1 cellular context compared by ENCODE assay signal in genomic region chr6:30556964-30557682, GRCh38.
TF ChIP-seq lines count a peak whose summit lies in the region.

Gene PRR3 (plus strand): TSS chr6:30557295. CDS start chr6:30557345, 50 bp downstream.

TF ChIP-seq in K562, 482 proteins besides CTCF, POLR2A, EP300 and RAD21 (continued from another document and continues in another):
- TF ChIP-seq BCLAF1 (IDR thresholded peaks at IDR 0.05; ENCODE audit: borderline replicate concordance in 1 of 2, control insufficient read depth in 1 of 2, low read depth in 2 of 2, low read length in 1 of 2) = peak in 1 of 2 experiments; percentile 81; a peak in 2 of 4 replicates
- peak; percentile 73; the same call in 1 of the 2 replicates for TF ChIP-seq ZBTB43 (CRISPR knock-in tag; IDR thresholded peaks at IDR 0.05)
- peak; percentile 97 for TF ChIP-seq L3MBTL2 (IDR thresholded peaks at IDR 0.05)
- TF ChIP-seq PRDM10 (IDR thresholded peaks at IDR 0.05; ENCODE audit: partially characterized antibody) = no peak
- TF ChIP-seq RREB1 (CRISPR knock-in tag; IDR thresholded peaks at IDR 0.05) = peak; percentile 75; the same call in 1 of the 2 replicates
- 0 out of 2 replicates have a peak, but pooled peaks have one; percentile 45 for TF ChIP-seq ZNF384 (IDR thresholded peaks at IDR 0.05; ENCODE audit: low read depth, low read length)
- TF ChIP-seq ZNF318 (IDR thresholded peaks at IDR 0.05; ENCODE audit: borderline replicate concordance in 1 of 2, low read depth in 1 of 2) = peak in 1 of 2 experiments; percentile 58; a peak in 1 of 4 replicates
- peak; percentile 78 for TF ChIP-seq POLR2H (tag; IDR thresholded peaks at IDR 0.05; ENCODE audit: low read depth)
- peak; percentile 33; the same call in 1 of the 2 replicates for TF ChIP-seq CC2D1A (IDR thresholded peaks at IDR 0.05)
- no peak for TF ChIP-seq SRSF1 (IDR thresholded peaks at IDR 0.05; ENCODE audit: low read depth, low read length)
- no peak for TF ChIP-seq ZNF239 (CRISPR knock-in tag; IDR thresholded peaks at IDR 0.05)
- TF ChIP-seq BRCA1 (IDR thresholded peaks at IDR 0.05) = no peak
- TF ChIP-seq BRCA1 (CRISPR knock-in tag; IDR thresholded peaks at IDR 0.05) = peak; percentile 89; the same call in 1 of the 2 replicates
- TF ChIP-seq CTCFL (IDR thresholded peaks at IDR 0.05; ENCODE audit: borderline replicate concordance, insufficient read depth, low read depth, low read length, poor library complexity, severe bottlenecking) = no peak
- TF ChIP-seq ZFPM2 (CRISPR knock-in tag; IDR thresholded peaks at IDR 0.05) = 0 out of 2 replicates have a peak, but pooled peaks have one; percentile 28
- TF ChIP-seq ZNF12 (CRISPR knock-in tag; IDR thresholded peaks at IDR 0.05) = peak; percentile 58; the same call in 1 of the 2 replicates
- TF ChIP-seq SMC3 (conservative IDR thresholded peaks at IDR 0.05; ENCODE audit: insufficient read depth, low read depth, low read length) = no peak
- TF ChIP-seq TARDBP (IDR thresholded peaks at IDR 0.05) = no peak; the same call in 1 of the 2 replicates
- TF ChIP-seq EP400 (IDR thresholded peaks at IDR 0.05) = peak; percentile 99
- TF ChIP-seq THAP12 (CRISPR knock-in tag; IDR thresholded peaks at IDR 0.05) = 0 out of 2 replicates have a peak, but pooled peaks have one; percentile 79
- peak in 1 of 2 experiments; percentile 26; a peak in 3 of 4 replicates for TF ChIP-seq SIX5 (IDR thresholded peaks at IDR 0.05; ENCODE audit: borderline replicate concordance in 1 of 2, insufficient read depth in 1 of 2, low read depth in 1 of 2, low read length in 2 of 2)
